In genomic region chr12:57515468-57515933, GRCh38 we compare ENCODE assay signal across 17 cellular contexts. TPM values are rescaled to one million over a fixed set of nuclear protein-coding genes. Genes with fewer than 3 reads are reported as not detected.
DNase-seq lines count a peak whose midpoint lies in the region; ATAC-seq and TF ChIP-seq lines count a peak whose summit lies in the region.
"Had no signal": no experiment of that assay in that cellular context is flagged by ENCODE, and none has a peak within 500 bp of the region (broad histone marks: within the 10 kb centered on the region; RNA-seq: fewer than 3 reads in every experiment).

No MANE protein-coding gene starts in this region.

- H3K9me3 ChIP-seq in A673 (ENCODE audit: low read depth, low read length, poor library complexity, severe bottlenecking), result no peaks in the 10 kb centered on the region
- no peaks in the 10 kb centered on the region for H3K9me3 ChIP-seq in CD8-positive, alpha-beta T cell (ENCODE audit: low read length)
- H3K9me3 ChIP-seq in naive thymus-derived CD4-positive, alpha-beta T cell (ENCODE audit: control insufficient read depth in 2 of 3, low read length in 3 of 3), result no peaks in the 10 kb centered on the region
- H3K9me3 ChIP-seq: thoracic aorta had no signal

- peaks cover 18% of the 10 kb centered on the region for H3K4me1 ChIP-seq in A673 (ENCODE audit: insufficient read depth, low read length, poor library complexity, severe bottlenecking)
- peaks cover 17% of the 10 kb centered on the region for H3K4me1 ChIP-seq in CD8-positive, alpha-beta T cell (ENCODE audit: insufficient read depth, low read length)
- peaks cover 9 to 15% of the 10 kb centered on the region in 2 donors for H3K4me1 ChIP-seq in naive thymus-derived CD4-positive, alpha-beta T cell (ENCODE audit: control insufficient read depth in 2 of 2, insufficient read depth in 2 of 2, low read length in 2 of 2)

- no peaks in the 10 kb centered on the region for H3K27me3 ChIP-seq in A673 (replicated peaks; ENCODE audit: insufficient read depth, low read depth, low read length, poor library complexity)
- no peaks in the 10 kb centered on the region for H3K27me3 ChIP-seq in CD8-positive, alpha-beta T cell (ENCODE audit: insufficient read depth, low read length)
- H3K27me3 ChIP-seq in naive thymus-derived CD4-positive, alpha-beta T cell (ENCODE audit: control insufficient read depth in 2 of 2, insufficient read depth in 2 of 2, low read length in 2 of 2), result no peaks in the 10 kb centered on the region

- no peak for ATAC-seq in CD8-positive, alpha-beta T cell
- no peak for ATAC-seq in activated B cell treated with CpG ODN at 0.5 μM for 24 hours (ENCODE audit: low read depth)
- ATAC-seq in naive thymus-derived CD4-positive, alpha-beta T cell, result no peak
- ATAC-seq: activated T-helper 17 cell treated with anti-CD3 and anti-CD28 coated beads, Interleukin-2, amount 50 U/mL, for 72 hours had no signal

- BruUV-seq in A673 (replicated peaks; lab: Mats Ljungman, UMichigan), result no TSS peak

- H3K27ac ChIP-seq in A673 (ENCODE audit: low read depth, low read length, poor library complexity, severe bottlenecking), result peak overlapping the region; percentile 58
- H3K27ac ChIP-seq in CD8-positive, alpha-beta T cell (ENCODE audit: low read depth, low read length), result no peak overlapping the region
- H3K27ac ChIP-seq in naive thymus-derived CD4-positive, alpha-beta T cell (ENCODE audit: low read depth, low read length), result peak overlapping the region; percentile 2
- H3K27ac ChIP-seq: thoracic aorta had no signal

- CTCF ChIA-PET in A673 (lab: Charles Lee), result no interaction called here
- CTCF ChIA-PET in CD8-positive, alpha-beta T cell (lab: Charles Lee), result interaction anchor here (1.5 kb wide), 1 partner anchor 39 kb away, joined by 3 read pairs; no protein-coding TSS in a partner anchor
- CTCF ChIA-PET in activated B cell treated with CpG ODN at 0.5 μM for 24 hours (lab: Charles Lee), result no interaction called here
- CTCF ChIA-PET in naive thymus-derived CD4-positive, alpha-beta T cell (lab: Charles Lee), result no interaction called here

- DNase-seq in A673 (ENCODE audit: low spot score) (no peak), activated B cell treated with CpG ODN at 0.5 μM for 24 hours (no peak), HuH-7.5 (ENCODE audit: low spot score) (no peak), GM03348 (ENCODE audit: low spot score) (no peak), NCI-H748 (lab: John Stamatoyannopoulos, UW; ENCODE audit: unreplicated experiment) (no peak), NCI-H774 (lab: John Stamatoyannopoulos, UW) (no peak)
- no peak for DNase-seq in CD8-positive, alpha-beta T cell
- DNase-seq in naive thymus-derived CD4-positive, alpha-beta T cell, result no peak
- DNase-seq: activated CD4-positive, alpha-beta T cell treated with anti-CD3 and anti-CD28 coated beads, Interleukin-2, amount 50 U/mL, for 4 hours; amniotic stem cell; cerebellar nuclear complex; effector memory CD4-positive, alpha-beta T cell; islet precursor cell; naive B cell; NCI-H2227 treated with DMSO at 0.1 percent for 48 hours had no signal

- no peaks in the 10 kb centered on the region for H3K9me3 Mint-ChIP-seq in CD8-positive, alpha-beta T cell
- H3K9me3 Mint-ChIP-seq in activated B cell treated with CpG ODN at 0.5 μM for 24 hours, result no peaks in the 10 kb centered on the region
- peaks cover 0 to 9% (median 0%) of the 10 kb centered on the region in 11 donors for H3K9me3 Mint-ChIP-seq in naive thymus-derived CD4-positive, alpha-beta T cell
- H3K9me3 Mint-ChIP-seq: activated T-helper 17 cell treated with anti-CD3 and anti-CD28 coated beads, Interleukin-2, amount 50 U/mL, for 72 hours; naive B cell had no signal

- intact Hi-C loops in A673 (cut with micrococcal nuclease; ENCODE audit: unreplicated experiment) (no loop called here), activated B cell treated with CpG ODN at 0.5 μM for 24 hours (cut with micrococcal nuclease) (no loop called here)
- intact Hi-C loops in CD8-positive, alpha-beta T cell (cut with DNase I, micrococcal nuclease), result no loop called here
- intact Hi-C loops in naive thymus-derived CD4-positive, alpha-beta T cell (cut with micrococcal nuclease), result no loop called here

- no peaks in the 10 kb centered on the region for H3K27me3 Mint-ChIP-seq in CD8-positive, alpha-beta T cell (ENCODE audit: low read depth)
- no peaks in the 10 kb centered on the region for H3K27me3 Mint-ChIP-seq in activated B cell treated with CpG ODN at 0.5 μM for 24 hours
- H3K27me3 Mint-ChIP-seq in naive thymus-derived CD4-positive, alpha-beta T cell, result peaks cover 0 to 2% (median 0%) of the 10 kb centered on the region in 5 donors
- H3K27me3 Mint-ChIP-seq: activated T-helper 17 cell treated with anti-CD3 and anti-CD28 coated beads, Interleukin-2, amount 50 U/mL, for 72 hours; naive B cell had no signal

- H3K36me3 ChIP-seq in A673 (ENCODE audit: insufficient read depth, low read length, poor library complexity, severe bottlenecking), result peaks cover 96% of the 10 kb centered on the region
- peaks cover 58% of the 10 kb centered on the region for H3K36me3 ChIP-seq in CD8-positive, alpha-beta T cell (ENCODE audit: insufficient read depth, low read length)
- H3K36me3 ChIP-seq in naive thymus-derived CD4-positive, alpha-beta T cell (ENCODE audit: control insufficient read depth in 2 of 3, insufficient read depth in 3 of 3, low read length in 3 of 3), result peaks cover 20 to 70% (median 27%) of the 10 kb centered on the region in 3 experiments

- H3K4me3 ChIP-seq in A673 (ENCODE audit: low read depth, low read length, poor library complexity, severe bottlenecking), result no peak overlapping the region
- H3K4me3 ChIP-seq in CD8-positive, alpha-beta T cell (ENCODE audit: low read depth, low read length), result no peak overlapping the region
- H3K4me3 ChIP-seq in naive thymus-derived CD4-positive, alpha-beta T cell (ENCODE audit: low read length), result no peak overlapping the region
- H3K4me3 ChIP-seq: thoracic aorta had no signal

- H3K4me1 Mint-ChIP-seq in CD8-positive, alpha-beta T cell (ENCODE audit: low read depth), result peaks cover 23% of the 10 kb centered on the region
- peaks cover 25% of the 10 kb centered on the region for H3K4me1 Mint-ChIP-seq in activated B cell treated with CpG ODN at 0.5 μM for 24 hours
- peaks cover 22 to 45% (median 28%) of the 10 kb centered on the region in 7 donors for H3K4me1 Mint-ChIP-seq in naive thymus-derived CD4-positive, alpha-beta T cell

- H3K27ac Mint-ChIP-seq in CD8-positive, alpha-beta T cell, result peak overlapping the region; percentile 69
- H3K27ac Mint-ChIP-seq in activated B cell treated with CpG ODN at 0.5 μM for 24 hours, result peak overlapping the region; percentile 46
- H3K27ac Mint-ChIP-seq in naive thymus-derived CD4-positive, alpha-beta T cell, result peak overlapping the region in 5 of 9 donors; percentile 4 to 60 (median 49)
- H3K27ac Mint-ChIP-seq: activated T-helper 17 cell treated with anti-CD3 and anti-CD28 coated beads, Interleukin-2, amount 50 U/mL, for 72 hours had no signal

- POLR2A ChIA-PET in A673 (lab: Charles Lee; ENCODE audit: low non-redundant PET) (interaction anchor here (0.8 kb wide), 1 partner anchor 15 kb away, joined by 4 read pairs; no protein-coding TSS in a partner anchor), activated B cell treated with CpG ODN at 0.5 μM for 24 hours (lab: Charles Lee) (interaction anchor here (0.6 to 1.8 kb wide), 8 partner anchors 11 to 107 kb away, joined by 3 to 5 read pairs (median 3); no protein-coding TSS in a partner anchor)
- POLR2A ChIA-PET in CD8-positive, alpha-beta T cell (lab: Charles Lee), result no interaction called here
- POLR2A ChIA-PET in naive thymus-derived CD4-positive, alpha-beta T cell (lab: Charles Lee), result interaction anchor here (1.0 to 3.4 kb wide), 6 partner anchors 9 to 38 kb away, joined by 3 to 16 read pairs (median 8); partner anchors contain the start of gene ARHGAP9

- no peak overlapping the region for H3K4me3 Mint-ChIP-seq in CD8-positive, alpha-beta T cell
- H3K4me3 Mint-ChIP-seq in activated B cell treated with CpG ODN at 0.5 μM for 24 hours, result no peak overlapping the region
- H3K4me3 Mint-ChIP-seq in naive thymus-derived CD4-positive, alpha-beta T cell, result no peak overlapping the region
- H3K4me3 Mint-ChIP-seq: activated T-helper 17 cell treated with anti-CD3 and anti-CD28 coated beads, Interleukin-2, amount 50 U/mL, for 72 hours had no signal

- peaks cover 86% of the 10 kb centered on the region for H3K36me3 Mint-ChIP-seq in CD8-positive, alpha-beta T cell
- peaks cover 92% of the 10 kb centered on the region for H3K36me3 Mint-ChIP-seq in activated B cell treated with CpG ODN at 0.5 μM for 24 hours (ENCODE audit: low read depth)
- peaks cover 5 to 46% (median 33%) of the 10 kb centered on the region in 5 donors for H3K36me3 Mint-ChIP-seq in naive thymus-derived CD4-positive, alpha-beta T cell

- no peak for TF ChIP-seq CTCF in A673 (conservative IDR thresholded peaks at IDR 0.05; ENCODE audit: low read depth, low read length)
- TF ChIP-seq CTCF in CD8-positive, alpha-beta T cell (IDR thresholded peaks at IDR 0.05), result no peak
- no peak for TF ChIP-seq CTCF in activated B cell treated with CpG ODN at 0.5 μM for 24 hours (IDR thresholded peaks at IDR 0.05)

RNA-seq across cellular contexts. Expression of gene DDIT3, which starts 4.8 kb away (rescaled TPM):
- total RNA-seq in A673 (2021) (61.9 and 65.6 TPM in 2 replicates), activated B cell treated with CpG ODN at 0.5 μM for 24 hours (30.5 and 34.3 TPM in 2 replicates)
- total RNA-seq in CD8-positive, alpha-beta T cell, result 100 to 1,000 TPM; 137 to 143 TPM
- total RNA-seq in naive thymus-derived CD4-positive, alpha-beta T cell, result 100 to 1,000 TPM in 1 of 5 experiments, 10 to 100 TPM in 4; 19.6 to 124 (median 51.6) TPM
- 10 to 100 TPM; 15.9 to 23.1 TPM for polyA plus RNA-seq in naive thymus-derived CD4-positive, alpha-beta T cell

RNA-seq across cellular contexts. Expression of gene MBD6, which starts 7.1 kb away (rescaled TPM):
- total RNA-seq in A673 (2021) (140 and 150 TPM in 2 replicates), activated B cell treated with CpG ODN at 0.5 μM for 24 hours (96.0 and 105 TPM in 2 replicates)
- total RNA-seq in CD8-positive, alpha-beta T cell, result 10 to 100 TPM; 52.9 to 70.5 TPM
- 100 to 1,000 TPM in 4 of 5 experiments, 10 to 100 TPM in 1; 85.2 to 127 (median 120) TPM for total RNA-seq in naive thymus-derived CD4-positive, alpha-beta T cell
- polyA plus RNA-seq in naive thymus-derived CD4-positive, alpha-beta T cell, result 1 to 10 TPM in 1 of 2 donors, under 1 TPM in 1; 0.50 to 1.0 TPM

RNA-seq across cellular contexts. Expression of gene MARS1, which starts 27.6 kb away (rescaled TPM):
- total RNA-seq in A673 (2021) (467 and 504 TPM in 2 replicates), activated B cell treated with CpG ODN at 0.5 μM for 24 hours (368 and 425 TPM in 2 replicates)
- 100 to 1,000 TPM; 213 to 226 TPM for total RNA-seq in CD8-positive, alpha-beta T cell
- 100 to 1,000 TPM; 178 to 229 (median 197) TPM for total RNA-seq in naive thymus-derived CD4-positive, alpha-beta T cell
- 100 to 1,000 TPM in 1 of 2 donors, 10 to 100 TPM in 1; 86.0 to 118 TPM for polyA plus RNA-seq in naive thymus-derived CD4-positive, alpha-beta T cell

RNA-seq across cellular contexts. Expression of gene DCTN2, which starts 31.5 kb away (rescaled TPM):
- total RNA-seq in A673 (2021) (121 and 129 TPM in 2 replicates), activated B cell treated with CpG ODN at 0.5 μM for 24 hours (83.3 and 91.8 TPM in 2 replicates)
- 10 to 100 TPM; 39.2 to 43.3 TPM for total RNA-seq in CD8-positive, alpha-beta T cell
- 10 to 100 TPM; 52.1 to 78.8 (median 63.0) TPM for total RNA-seq in naive thymus-derived CD4-positive, alpha-beta T cell
- 10 to 100 TPM; 53.9 to 78.8 TPM for polyA plus RNA-seq in naive thymus-derived CD4-positive, alpha-beta T cell

RNA-seq across cellular contexts. Expression of gene KIF5A, which starts 34.3 kb away (rescaled TPM):
- 2.1 and 3.3 TPM in 2 replicates for total RNA-seq in A673 (2021)
- total RNA-seq in CD8-positive, alpha-beta T cell, result under 1 TPM; 0.60 to 0.69 TPM
- total RNA-seq in activated B cell treated with CpG ODN at 0.5 μM for 24 hours, result 0.13 and 0.15 TPM in 2 replicates
- total RNA-seq in naive thymus-derived CD4-positive, alpha-beta T cell, result 1 to 10 TPM in 4 of 5 experiments, under 1 TPM in 1; 0.95 to 1.7 (median 1.0) TPM
- under 1 TPM; 0.06 to 0.09 TPM for polyA plus RNA-seq in naive thymus-derived CD4-positive, alpha-beta T cell
